Comparison of ENCODE assay signal across 3 cellular contexts in genomic region chr2:27681844-27682243, GRCh38.
A peak's percentile ranks its signal among the peaks of the same experiment; 100 is the strongest.
TF ChIP-seq lines count a peak whose summit lies in the region.

No MANE protein-coding gene starts in this region.

TF ChIP-seq in A549, 52 proteins besides CTCF, POLR2A, EP300 and RAD21:
- TF ChIP-seq ZNF302 (CRISPR knock-in tag; IDR thresholded peaks at IDR 0.05) (no peak), CBX8 (IDR thresholded peaks at IDR 0.05) (no peak), HES2 (IDR thresholded peaks at IDR 0.05) (no peak), CHD4 (IDR thresholded peaks at IDR 0.05; ENCODE audit: borderline replicate concordance) (no peak), HOXB5 (CRISPR knock-in tag; IDR thresholded peaks at IDR 0.05) (no peak), HOXB13 (CRISPR knock-in tag; IDR thresholded peaks at IDR 0.05; ENCODE audit: low read depth) (no peak), HOXA7 (CRISPR knock-in tag; IDR thresholded peaks at IDR 0.05) (no peak), HMGXB4 (CRISPR knock-in tag; IDR thresholded peaks at IDR 0.05; ENCODE audit: borderline replicate concordance) (no peak), BCL3 (IDR thresholded peaks at IDR 0.05) (no peak), PBX3 (IDR thresholded peaks at IDR 0.05) (no peak), JUN (IDR thresholded peaks at IDR 0.05) (no peak), EHF (CRISPR knock-in tag; IDR thresholded peaks at IDR 0.05) (no peak), MAFK (IDR thresholded peaks at IDR 0.05; ENCODE audit: partially characterized antibody) (no peak), RARB (CRISPR knock-in tag; IDR thresholded peaks at IDR 0.05) (no peak)

TF ChIP-seq in HEK293, 187 proteins besides CTCF, POLR2A, EP300 and RAD21:
- TF ChIP-seq ZNF394 (tag by site-specific recombination; IDR thresholded peaks at IDR 0.05; ENCODE audit: borderline replicate concordance): 0 out of 2 replicates have a peak, but pooled peaks have one; percentile 14
- no peak for TF ChIP-seq GLIS1 (tag by site-specific recombination; IDR thresholded peaks at IDR 0.05)
- TF ChIP-seq ZNF350 (tag by site-specific recombination; IDR thresholded peaks at IDR 0.05): no peak
- TF ChIP-seq ZBTB10 (tag by site-specific recombination; IDR thresholded peaks at IDR 0.05): no peak
- no peak for TF ChIP-seq ZNF555 (tag by site-specific recombination; conservative IDR thresholded peaks at IDR 0.05)
- no peak for TF ChIP-seq ZNF18 (tag by site-specific recombination; IDR thresholded peaks at IDR 0.05)
- TF ChIP-seq ZSCAN30 (tag by site-specific recombination; IDR thresholded peaks at IDR 0.05): no peak
- no peak for TF ChIP-seq ZNF677 (tag by site-specific recombination; IDR thresholded peaks at IDR 0.05)
- TF ChIP-seq PATZ1 (tag by site-specific recombination; IDR thresholded peaks at IDR 0.05): no peak

TF ChIP-seq in HepG2, 621 proteins besides CTCF, POLR2A, EP300 and RAD21:
- TF ChIP-seq GATAD2A (CRISPR knock-in tag; IDR thresholded peaks at IDR 0.05) (no peak), ZMAT5 (CRISPR knock-in tag; IDR thresholded peaks at IDR 0.05; ENCODE audit: borderline replicate concordance, low read depth) (no peak), ZNF451 (CRISPR knock-in tag; IDR thresholded peaks at IDR 0.05) (no peak), BATF2 (CRISPR knock-in tag; IDR thresholded peaks at IDR 0.05) (no peak), THAP11 (CRISPR knock-in tag; IDR thresholded peaks at IDR 0.05) (no peak), ZNF468 (CRISPR knock-in tag; IDR thresholded peaks at IDR 0.05) (no peak), SMARCC2 (IDR thresholded peaks at IDR 0.05) (no peak), HNF4A (CRISPR knock-in tag; IDR thresholded peaks at IDR 0.05) (no peak), SP5 (CRISPR knock-in tag; IDR thresholded peaks at IDR 0.05; ENCODE audit: borderline replicate concordance, low read depth) (no peak), CBX5 (CRISPR knock-in tag; IDR thresholded peaks at IDR 0.05; ENCODE audit: borderline replicate concordance) (no peak), TMF1 (CRISPR knock-in tag; IDR thresholded peaks at IDR 0.05; ENCODE audit: low read depth) (no peak), KMT2B (CRISPR knock-in tag; IDR thresholded peaks at IDR 0.05) (no peak), ZNF350 (CRISPR knock-in tag; IDR thresholded peaks at IDR 0.05; ENCODE audit: borderline replicate concordance, low read depth) (no peak), ZSCAN9 (CRISPR knock-in tag; IDR thresholded peaks at IDR 0.05; ENCODE audit: borderline replicate concordance) (no peak), PHF8 (CRISPR knock-in tag; IDR thresholded peaks at IDR 0.05) (no peak), BCLAF1 (IDR thresholded peaks at IDR 0.05) (no peak), HNRNPLL (IDR thresholded peaks at IDR 0.05; ENCODE audit: low read depth, low read length, poor library complexity, severe bottlenecking) (no peak)
